8 cellular contexts compared by ENCODE assay signal in genomic region chr10:71851630-71852095, GRCh38. TPM values are rescaled to one million over a fixed set of nuclear protein-coding genes. Genes with fewer than 3 reads are reported as not detected.
DNase-seq lines count a peak whose midpoint lies in the region; ATAC-seq and TF ChIP-seq lines count a peak whose summit lies in the region.
"Not testable (repeated sequence)": the region's sequence is repeated elsewhere in the genome, so short reads cannot be mapped to it uniquely, and the experiment has no call there.

No MANE protein-coding gene starts in this region.

- not testable (repeated sequence) for H3K27me3 ChIP-seq in CD4-positive, alpha-beta T cell (ENCODE audit: control insufficient read depth, insufficient read depth, low read length); Loucy (ENCODE audit: insufficient read depth, low read length, poor library complexity, severe bottlenecking); stomach smooth muscle (ENCODE audit: control insufficient read depth in 1 of 2, insufficient read depth in 2 of 2, low read length in 2 of 2)

- not testable (repeated sequence) for TF ChIP-seq CTCF in CD4-positive, alpha-beta T cell (IDR thresholded peaks at IDR 0.05); Loucy (conservative IDR thresholded peaks at IDR 0.05; ENCODE audit: low read length); nephron (IDR thresholded peaks at IDR 0.05; ENCODE audit: unreplicated experiment in 3 of 3)

- H3K4me1 Mint-ChIP-seq in CD4-positive, alpha-beta T cell (ENCODE audit: low read depth): peaks cover 46% of the 10 kb centered on the region
- H3K4me1 Mint-ChIP-seq in activated CD4-positive, alpha-beta T cell treated with anti-CD3 and anti-CD28 coated beads for 36 hours: peaks cover 44% of the 10 kb centered on the region
- peaks cover 31% of the 10 kb centered on the region for H3K4me1 Mint-ChIP-seq in nephron

- H3K4me3 Mint-ChIP-seq in CD4-positive, alpha-beta T cell: peak overlapping the region; percentile 96
- H3K4me3 Mint-ChIP-seq in activated CD4-positive, alpha-beta T cell treated with anti-CD3 and anti-CD28 coated beads for 36 hours: peak overlapping the region; percentile 90
- H3K4me3 Mint-ChIP-seq in nephron: peak overlapping the region; percentile 95 to 97 (median 96)

- POLR2A ChIA-PET in CD4-positive, alpha-beta T cell (lab: Charles Lee): interaction anchor here (0.7 to 2.6 kb wide), 17 partner anchors 10 to 532 kb away, joined by 3 to 27 read pairs (median 4); partner anchors contain the start of genes SLC29A3 and VSIR
- POLR2A ChIA-PET in activated CD4-positive, alpha-beta T cell treated with anti-CD3 and anti-CD28 coated beads for 36 hours (lab: Charles Lee): interaction anchor here (0.8 to 1.2 kb wide), 3 partner anchors 9 to 45 kb away, joined by 4 to 9 read pairs (median 5); no protein-coding TSS in a partner anchor

- not testable (repeated sequence) for H3K27me3 Mint-ChIP-seq in CD4-positive, alpha-beta T cell; activated CD4-positive, alpha-beta T cell treated with anti-CD3 and anti-CD28 coated beads for 36 hours; nephron (ENCODE audit: low read depth)

- H3K9me3 ChIP-seq in CD4-positive, alpha-beta T cell (ENCODE audit: control insufficient read depth, low read length); Loucy (ENCODE audit: insufficient read depth, low read depth, low read length); stomach smooth muscle (ENCODE audit: control insufficient read depth in 2 of 2, low read length in 2 of 2): not testable (repeated sequence)

- not testable (repeated sequence) for H3K36me3 ChIP-seq in Loucy (ENCODE audit: insufficient read depth, low read length); stomach smooth muscle (ENCODE audit: control insufficient read depth in 2 of 2, insufficient read depth in 2 of 2, low read length in 2 of 2)

- DNase-seq in CD4-positive, alpha-beta T cell; activated CD4-positive, alpha-beta T cell treated with anti-CD3 and anti-CD28 coated beads for 36 hours; left ventricle myocardium superior: not testable (repeated sequence)
- peak in 1 of 61 donors; percentile 42 for DNase-seq in caudate nucleus (lab: John Stamatoyannopoulos, UW)

- H3K36me3 Mint-ChIP-seq in CD4-positive, alpha-beta T cell (ENCODE audit: low read depth); activated CD4-positive, alpha-beta T cell treated with anti-CD3 and anti-CD28 coated beads for 36 hours (ENCODE audit: low read depth); nephron (ENCODE audit: low read depth): not testable (repeated sequence)

- H3K79me2 ChIP-seq in Loucy (ENCODE audit: insufficient read depth, low read length): peaks cover 42% of the 10 kb centered on the region

- CTCF ChIA-PET in CD4-positive, alpha-beta T cell (lab: Charles Lee): interaction anchor here (1.0 to 1.2 kb wide), 3 partner anchors 40 to 78 kb away, joined by 3 to 6 read pairs (median 3); partner anchors contain the start of gene VSIR
- CTCF ChIA-PET in activated CD4-positive, alpha-beta T cell treated with anti-CD3 and anti-CD28 coated beads for 36 hours (lab: Charles Lee): interaction anchor here (1.0 to 3.3 kb wide), 3 partner anchors 9 to 44 kb away, joined by 3 to 21 read pairs (median 3); no protein-coding TSS in a partner anchor

- H3K27ac ChIP-seq in CD4-positive, alpha-beta T cell (ENCODE audit: low read depth, low read length): not testable (repeated sequence)
- H3K27ac ChIP-seq in caudate nucleus (ENCODE audit: low read depth, low read length) (peak overlapping the region; percentile 99), stomach smooth muscle (ENCODE audit: low read length) (peak overlapping the region; percentile 93)

- H3K9me3 Mint-ChIP-seq in CD4-positive, alpha-beta T cell; activated CD4-positive, alpha-beta T cell treated with anti-CD3 and anti-CD28 coated beads for 36 hours (ENCODE audit: low read depth); nephron: not testable (repeated sequence)

- not testable (repeated sequence) for H3F3A ChIP-seq in Loucy (ENCODE audit: low read depth)

- H3K4me2 ChIP-seq in Loucy (ENCODE audit: low read depth, low read length, poor library complexity, severe bottlenecking): peak overlapping the region; percentile 37

- H3K9ac ChIP-seq in Loucy (ENCODE audit: low read depth, low read length, poor library complexity, severe bottlenecking): not testable (repeated sequence)
- peak overlapping the region; percentile 60 to 95 for H3K9ac ChIP-seq in stomach smooth muscle (ENCODE audit: low read length in 2 of 2)

- intact Hi-C loops in CD4-positive, alpha-beta T cell (cut with DNase I, micrococcal nuclease): loop anchor here (1.0 to 10.0 kb wide), 5 partner anchors 41 to 1614 kb away; partner anchors contain the start of genes MCU (in 1 of the 2), MICU1 (in 1 of the 2) and VSIR (in 1 of the 2)
- intact Hi-C loops in activated CD4-positive, alpha-beta T cell treated with anti-CD3 and anti-CD28 coated beads for 36 hours (cut with DNase I, micrococcal nuclease): loop anchor here (1.0 to 5.0 kb wide), 11 partner anchors 36 to 1679 kb away; partner anchors contain the start of genes VSIR (in 2 of the 2), ANAPC16 (in 1 of the 2), ASCC1 (in 1 of the 2) and DNAJB12 (in 1 of the 2)
- intact Hi-C loops in left ventricle myocardium superior (cut with micrococcal nuclease): not testable (repeated sequence)

- peaks cover 39% of the 10 kb centered on the region for H3K4me1 ChIP-seq in Loucy (ENCODE audit: insufficient read depth, low read length, poor library complexity, severe bottlenecking)
- H3K4me1 ChIP-seq in stomach smooth muscle (ENCODE audit: control insufficient read depth, insufficient read depth, low read length): peaks cover 24% of the 10 kb centered on the region

- peak overlapping the region; percentile 79 for H2AFZ ChIP-seq in Loucy (ENCODE audit: low read length)

- peaks cover 38% of the 10 kb centered on the region for H4K20me1 ChIP-seq in Loucy (ENCODE audit: insufficient read depth, low read length, poor library complexity, severe bottlenecking)

- peak overlapping the region; percentile 86 for H3K4me3 ChIP-seq in Loucy (ENCODE audit: low read length, poor library complexity, severe bottlenecking)
- peak overlapping the region; percentile 98 to 99 for H3K4me3 ChIP-seq in stomach smooth muscle (ENCODE audit: low read length in 2 of 2)

- H3K27ac Mint-ChIP-seq in CD4-positive, alpha-beta T cell: peak overlapping the region; percentile 85
- peak overlapping the region; percentile 72 for H3K27ac Mint-ChIP-seq in activated CD4-positive, alpha-beta T cell treated with anti-CD3 and anti-CD28 coated beads for 36 hours
- H3K27ac Mint-ChIP-seq in nephron: peak overlapping the region; percentile 78 to 97 (median 90)

- H3K9me2 ChIP-seq in Loucy (replicated peaks; ENCODE audit: low read depth, low read length): not testable (repeated sequence)

- ATAC-seq in CD4-positive, alpha-beta T cell (ENCODE audit: poor library complexity); activated CD4-positive, alpha-beta T cell treated with anti-CD3 and anti-CD28 coated beads for 36 hours: not testable (repeated sequence)
- ATAC-seq in GM21529 (IDR thresholded peaks at IDR 0.05; ENCODE audit: unreplicated experiment) (peak; percentile 27), left ventricle myocardium superior (peak; percentile 1)

RNA-seq across cellular contexts. Expression of gene PSAP, which starts 0.6 kb away (rescaled TPM):
- 100 to 1,000 TPM; 191 to 206 TPM for total RNA-seq in CD4-positive, alpha-beta T cell
- total RNA-seq in activated CD4-positive, alpha-beta T cell treated with anti-CD3 and anti-CD28 coated beads for 36 hours: 100 to 1,000 TPM; 100 to 109 TPM
- 1,798 TPM for total RNA-seq in left ventricle myocardium superior
